Comparison of ENCODE assay signal across 1 cellular context in the genomic region with DNA sequence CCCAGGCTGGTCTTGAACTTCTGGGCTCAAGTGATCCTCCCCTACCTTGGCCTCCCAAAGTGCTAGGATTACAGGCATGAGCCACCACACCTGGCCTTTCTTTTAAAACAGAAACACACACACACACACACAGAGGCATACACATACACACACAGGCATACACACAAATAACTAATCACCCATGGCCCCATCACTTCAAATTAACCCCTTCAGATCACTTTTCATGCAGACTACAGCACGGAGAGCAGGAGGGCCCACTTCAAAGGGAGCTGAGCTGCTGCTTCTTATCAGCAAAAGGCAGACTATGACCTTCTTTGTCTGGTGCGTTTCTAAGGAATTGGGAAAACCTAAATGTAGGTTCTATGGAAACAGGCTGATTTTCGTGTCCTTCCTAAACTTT.
TF ChIP-seq lines count a peak whose summit lies in the region.

No MANE protein-coding gene starts in this region.

TF ChIP-seq in SK-N-SH, 30 proteins besides CTCF, POLR2A, EP300 and RAD21 (continued from another document):
- TF ChIP-seq, protein P1, sequence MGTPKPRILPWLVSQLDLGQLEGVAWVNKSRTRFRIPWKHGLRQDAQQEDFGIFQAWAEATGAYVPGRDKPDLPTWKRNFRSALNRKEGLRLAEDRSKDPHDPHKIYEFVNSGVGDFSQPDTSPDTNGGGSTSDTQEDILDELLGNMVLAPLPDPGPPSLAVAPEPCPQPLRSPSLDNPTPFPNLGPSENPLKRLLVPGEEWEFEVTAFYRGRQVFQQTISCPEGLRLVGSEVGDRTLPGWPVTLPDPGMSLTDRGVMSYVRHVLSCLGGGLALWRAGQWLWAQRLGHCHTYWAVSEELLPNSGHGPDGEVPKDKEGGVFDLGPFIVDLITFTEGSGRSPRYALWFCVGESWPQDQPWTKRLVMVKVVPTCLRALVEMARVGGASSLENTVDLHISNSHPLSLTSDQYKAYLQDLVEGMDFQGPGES (IDR thresholded peaks at IDR 0.05; ENCODE audit: low read depth, low read length), result no peak
- TF ChIP-seq FOSL2 (IDR thresholded peaks at IDR 0.05; ENCODE audit: borderline replicate concordance, low read depth), result no peak
- TF ChIP-seq SIN3A (IDR thresholded peaks at IDR 0.05; ENCODE audit: borderline replicate concordance, low read depth, low read length), result no peak
- TF ChIP-seq TCF12 (IDR thresholded peaks at IDR 0.05), result no peak
- TF ChIP-seq, protein P2, sequence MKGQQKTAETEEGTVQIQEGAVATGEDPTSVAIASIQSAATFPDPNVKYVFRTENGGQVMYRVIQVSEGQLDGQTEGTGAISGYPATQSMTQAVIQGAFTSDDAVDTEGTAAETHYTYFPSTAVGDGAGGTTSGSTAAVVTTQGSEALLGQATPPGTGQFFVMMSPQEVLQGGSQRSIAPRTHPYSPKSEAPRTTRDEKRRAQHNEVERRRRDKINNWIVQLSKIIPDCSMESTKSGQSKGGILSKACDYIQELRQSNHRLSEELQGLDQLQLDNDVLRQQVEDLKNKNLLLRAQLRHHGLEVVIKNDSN (IDR thresholded peaks at IDR 0.05; ENCODE audit: borderline replicate concordance, low read depth), result no peak
- TF ChIP-seq CHD2 (IDR thresholded peaks at IDR 0.05; ENCODE audit: low read length, partially characterized antibody), result no peak
- TF ChIP-seq, protein P3, sequence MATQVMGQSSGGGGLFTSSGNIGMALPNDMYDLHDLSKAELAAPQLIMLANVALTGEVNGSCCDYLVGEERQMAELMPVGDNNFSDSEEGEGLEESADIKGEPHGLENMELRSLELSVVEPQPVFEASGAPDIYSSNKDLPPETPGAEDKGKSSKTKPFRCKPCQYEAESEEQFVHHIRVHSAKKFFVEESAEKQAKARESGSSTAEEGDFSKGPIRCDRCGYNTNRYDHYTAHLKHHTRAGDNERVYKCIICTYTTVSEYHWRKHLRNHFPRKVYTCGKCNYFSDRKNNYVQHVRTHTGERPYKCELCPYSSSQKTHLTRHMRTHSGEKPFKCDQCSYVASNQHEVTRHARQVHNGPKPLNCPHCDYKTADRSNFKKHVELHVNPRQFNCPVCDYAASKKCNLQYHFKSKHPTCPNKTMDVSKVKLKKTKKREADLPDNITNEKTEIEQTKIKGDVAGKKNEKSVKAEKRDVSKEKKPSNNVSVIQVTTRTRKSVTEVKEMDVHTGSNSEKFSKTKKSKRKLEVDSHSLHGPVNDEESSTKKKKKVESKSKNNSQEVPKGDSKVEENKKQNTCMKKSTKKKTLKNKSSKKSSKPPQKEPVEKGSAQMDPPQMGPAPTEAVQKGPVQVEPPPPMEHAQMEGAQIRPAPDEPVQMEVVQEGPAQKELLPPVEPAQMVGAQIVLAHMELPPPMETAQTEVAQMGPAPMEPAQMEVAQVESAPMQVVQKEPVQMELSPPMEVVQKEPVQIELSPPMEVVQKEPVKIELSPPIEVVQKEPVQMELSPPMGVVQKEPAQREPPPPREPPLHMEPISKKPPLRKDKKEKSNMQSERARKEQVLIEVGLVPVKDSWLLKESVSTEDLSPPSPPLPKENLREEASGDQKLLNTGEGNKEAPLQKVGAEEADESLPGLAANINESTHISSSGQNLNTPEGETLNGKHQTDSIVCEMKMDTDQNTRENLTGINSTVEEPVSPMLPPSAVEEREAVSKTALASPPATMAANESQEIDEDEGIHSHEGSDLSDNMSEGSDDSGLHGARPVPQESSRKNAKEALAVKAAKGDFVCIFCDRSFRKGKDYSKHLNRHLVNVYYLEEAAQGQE (IDR thresholded peaks at IDR 0.05; ENCODE audit: low read depth, low read length), result no peak
- TF ChIP-seq, protein P4, sequence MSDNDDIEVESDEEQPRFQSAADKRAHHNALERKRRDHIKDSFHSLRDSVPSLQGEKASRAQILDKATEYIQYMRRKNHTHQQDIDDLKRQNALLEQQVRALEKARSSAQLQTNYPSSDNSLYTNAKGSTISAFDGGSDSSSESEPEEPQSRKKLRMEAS (IDR thresholded peaks at IDR 0.05; ENCODE audit: low read depth), result no peak
- no peak for TF ChIP-seq FOXM1 (IDR thresholded peaks at IDR 0.05; ENCODE audit: low read depth)
- no peak for TF ChIP-seq FOXJ3 (CRISPR knock-in tag; IDR thresholded peaks at IDR 0.05)
